In the genomic region with DNA sequence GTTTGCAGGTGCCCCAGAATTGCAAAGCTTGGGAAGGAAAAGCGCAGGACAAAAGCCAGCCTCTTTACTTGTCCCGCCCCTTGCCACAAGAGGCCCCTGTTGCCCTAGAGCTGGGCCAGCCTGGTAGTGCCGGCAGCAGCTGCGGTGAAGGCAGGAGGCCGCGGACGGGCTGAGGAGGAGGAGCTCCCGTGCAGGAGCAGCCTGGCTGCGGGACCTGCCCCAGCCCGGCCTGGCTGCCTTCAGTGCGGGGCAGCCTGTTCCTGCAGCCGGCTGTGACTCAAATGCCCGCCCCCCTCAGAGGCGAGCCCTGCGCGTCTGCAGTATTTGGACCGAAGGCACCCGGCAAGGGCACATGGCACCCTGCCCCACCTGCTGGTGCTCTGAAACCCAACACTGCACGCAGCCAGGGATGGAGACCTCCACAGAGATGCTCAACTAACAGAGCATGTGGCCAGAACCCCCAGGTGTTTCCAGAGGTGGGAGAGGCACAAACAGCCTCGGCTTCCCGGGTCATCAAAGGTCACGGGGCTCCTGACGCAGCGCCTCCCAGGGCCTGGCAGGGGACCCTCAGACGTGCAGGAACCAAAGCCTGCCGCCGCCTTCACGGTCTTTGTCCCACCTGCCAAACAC, we compare ENCODE assay signal across 1 cellular context.
A peak's percentile ranks its signal among the peaks of the same experiment; 100 is the strongest.
TF ChIP-seq lines count a peak whose summit lies in the region.

No MANE protein-coding gene starts in this region.

TF ChIP-seq in WTC11, 78 proteins besides CTCF, POLR2A, EP300 and RAD21 (continued from another document):
- TF ChIP-seq, protein P1, sequence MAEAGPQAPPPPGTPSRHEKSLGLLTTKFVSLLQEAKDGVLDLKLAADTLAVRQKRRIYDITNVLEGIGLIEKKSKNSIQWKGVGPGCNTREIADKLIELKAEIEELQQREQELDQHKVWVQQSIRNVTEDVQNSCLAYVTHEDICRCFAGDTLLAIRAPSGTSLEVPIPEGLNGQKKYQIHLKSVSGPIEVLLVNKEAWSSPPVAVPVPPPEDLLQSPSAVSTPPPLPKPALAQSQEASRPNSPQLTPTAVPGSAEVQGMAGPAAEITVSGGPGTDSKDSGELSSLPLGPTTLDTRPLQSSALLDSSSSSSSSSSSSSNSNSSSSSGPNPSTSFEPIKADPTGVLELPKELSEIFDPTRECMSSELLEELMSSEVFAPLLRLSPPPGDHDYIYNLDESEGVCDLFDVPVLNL (CRISPR knock-in tag; IDR thresholded peaks at IDR 0.05; ENCODE audit: borderline replicate concordance, low read depth) = no peak
- TF ChIP-seq, protein P2, sequence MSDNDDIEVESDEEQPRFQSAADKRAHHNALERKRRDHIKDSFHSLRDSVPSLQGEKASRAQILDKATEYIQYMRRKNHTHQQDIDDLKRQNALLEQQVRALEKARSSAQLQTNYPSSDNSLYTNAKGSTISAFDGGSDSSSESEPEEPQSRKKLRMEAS (CRISPR knock-in tag; IDR thresholded peaks at IDR 0.05) = peak; percentile 70
- TF ChIP-seq, protein P3, sequence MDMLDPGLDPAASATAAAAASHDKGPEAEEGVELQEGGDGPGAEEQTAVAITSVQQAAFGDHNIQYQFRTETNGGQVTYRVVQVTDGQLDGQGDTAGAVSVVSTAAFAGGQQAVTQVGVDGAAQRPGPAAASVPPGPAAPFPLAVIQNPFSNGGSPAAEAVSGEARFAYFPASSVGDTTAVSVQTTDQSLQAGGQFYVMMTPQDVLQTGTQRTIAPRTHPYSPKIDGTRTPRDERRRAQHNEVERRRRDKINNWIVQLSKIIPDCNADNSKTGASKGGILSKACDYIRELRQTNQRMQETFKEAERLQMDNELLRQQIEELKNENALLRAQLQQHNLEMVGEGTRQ (CRISPR knock-in tag; IDR thresholded peaks at IDR 0.05) = no peak
- TF ChIP-seq ZNF138 (CRISPR knock-in tag; conservative IDR thresholded peaks at IDR 0.05) (peak; percentile 41; the same call in 1 of the 2 replicates), ZNF263 (CRISPR knock-in tag; IDR thresholded peaks at IDR 0.05; ENCODE audit: low read depth) (0 out of 2 replicates have a peak, but pooled peaks have one; percentile 25), ZNF416 (CRISPR knock-in tag; IDR thresholded peaks at IDR 0.05) (0 out of 2 replicates have a peak, but pooled peaks have one; percentile 1)
